26 cellular contexts compared by ENCODE assay signal in the genomic region with DNA sequence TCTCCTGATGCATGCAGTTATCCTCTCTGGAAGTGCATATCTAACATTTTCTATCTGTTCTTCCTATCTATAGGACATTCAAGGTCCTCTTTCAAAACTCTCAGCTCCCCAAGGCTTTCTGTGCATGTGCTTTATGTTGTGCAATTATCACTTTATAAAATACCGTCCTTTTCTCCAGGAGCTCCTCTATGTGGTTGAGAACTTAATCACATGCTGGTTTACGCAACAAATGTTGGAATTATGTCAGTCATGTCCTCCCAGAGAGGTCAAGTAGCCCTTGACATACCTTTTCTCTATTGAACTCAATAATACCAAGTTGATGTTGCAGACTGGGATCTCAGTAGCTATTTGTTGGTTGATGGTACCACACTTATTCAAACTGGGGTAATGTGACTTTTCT.
DNase-seq lines count a peak whose midpoint lies in the region; ATAC-seq and TF ChIP-seq lines count a peak whose summit lies in the region.
"Had no signal": no experiment of that assay in that cellular context is flagged by ENCODE, and none has a peak within 500 bp of the region (broad histone marks: within the 10 kb centered on the region; RNA-seq: fewer than 3 reads in every experiment).

No MANE protein-coding gene starts in this region.

- ATAC-seq in Right ventricle myocardium superior (ENCODE audit: poor library complexity) (peak; percentile 20), GM21737 (IDR thresholded peaks at IDR 0.05; ENCODE audit: unreplicated experiment) (no peak), GM18519 (IDR thresholded peaks at IDR 0.05; ENCODE audit: low FRiP score, unreplicated experiment) (no peak)
- ATAC-seq: GM12878; HepG2; stimulated activated effector memory CD8-positive, alpha-beta T cell treated with anti-CD3 and anti-CD28 coated beads, Interleukin-12 subunit alpha, Interleukin-12 subunit beta, amount 100 ng/mL, for 72 hours; T-cell had no signal

- H3K36me3 ChIP-seq in right atrium auricular region (no peaks in the 10 kb centered on the region), adipocyte (ENCODE audit: control insufficient read depth, insufficient read depth, low read length, severe bottlenecking) (no peaks in the 10 kb centered on the region), uterus (no peaks in the 10 kb centered on the region)
- no peaks in the 10 kb centered on the region for H3K36me3 ChIP-seq in effector memory CD4-positive, alpha-beta T cell (ENCODE audit: control insufficient read depth, insufficient read depth, low read length)
- H3K36me3 ChIP-seq: brain microvascular endothelial cell, colonic mucosa, suprapubic skin had no signal

- intact Hi-C loops in Right ventricle myocardium superior (cut with DNase I): no loop called here
- intact Hi-C loops in uterus (cut with DNase I; ENCODE audit: low total_unique reads): no loop called here

- H3K27ac ChIP-seq in right atrium auricular region (no peak overlapping the region), uterus (peak overlapping the region; percentile 50 to 68)
- no peak overlapping the region for H3K27ac ChIP-seq in effector memory CD4-positive, alpha-beta T cell (ENCODE audit: insufficient read depth, low read length, poor library complexity, severe bottlenecking)
- H3K27ac ChIP-seq: brain microvascular endothelial cell, colonic mucosa, suprapubic skin had no signal

- H3K4me1 ChIP-seq in right atrium auricular region (peaks cover 0 to 7% of the 10 kb centered on the region in 2 donors), adipocyte (ENCODE audit: control insufficient read depth, insufficient read depth, low read length) (peaks cover 19% of the 10 kb centered on the region), uterus (no peaks in the 10 kb centered on the region)
- no peaks in the 10 kb centered on the region for H3K4me1 ChIP-seq in effector memory CD4-positive, alpha-beta T cell (ENCODE audit: control insufficient read depth, insufficient read depth, low read length, poor library complexity, severe bottlenecking)
- H3K4me1 ChIP-seq: colonic mucosa, suprapubic skin had no signal

- H3K9me3 ChIP-seq in right atrium auricular region (peaks cover 0 to 8% of the 10 kb centered on the region in 2 donors), adipocyte (ENCODE audit: control insufficient read depth, low read length) (no peaks in the 10 kb centered on the region), uterus (no peaks in the 10 kb centered on the region)
- no peaks in the 10 kb centered on the region for H3K9me3 ChIP-seq in effector memory CD4-positive, alpha-beta T cell (ENCODE audit: control insufficient read depth, low read length)
- H3K9me3 ChIP-seq: colonic mucosa, suprapubic skin had no signal

- H3K9ac ChIP-seq in adipocyte (ENCODE audit: low read length): peak overlapping the region; percentile 2

- TF ChIP-seq POLR2A in uterus (IDR thresholded peaks at IDR 0.05): no peak

- H3K4me3 ChIP-seq in right atrium auricular region (no peak overlapping the region), adipocyte (ENCODE audit: low read length) (no peak overlapping the region), fibroblast of villous mesenchyme (ENCODE audit: low read depth, low read length) (no peak overlapping the region), uterus (no peak overlapping the region)
- H3K4me3 ChIP-seq in effector memory CD4-positive, alpha-beta T cell (ENCODE audit: insufficient read depth, low read depth, low read length, poor library complexity, severe bottlenecking): no peak overlapping the region
- H3K4me3 ChIP-seq: colonic mucosa, GM12878, suprapubic skin had no signal

- TF ChIP-seq CTCF in right atrium auricular region (IDR thresholded peaks at IDR 0.05) (no peak), fibroblast of villous mesenchyme (IDR thresholded peaks at IDR 0.05; ENCODE audit: insufficient read depth, low read depth, low read length) (no peak), uterus (IDR thresholded peaks at IDR 0.05) (no peak)

- H3K27me3 ChIP-seq in right atrium auricular region: no peaks in the 10 kb centered on the region
- H3K27me3 ChIP-seq in adipocyte (replicated peaks; ENCODE audit: control insufficient read depth, insufficient read depth, low read length): no peaks in the 10 kb centered on the region
- no peaks in the 10 kb centered on the region for H3K27me3 ChIP-seq in uterus
- no peaks in the 10 kb centered on the region for H3K27me3 ChIP-seq in effector memory CD4-positive, alpha-beta T cell (replicated peaks; ENCODE audit: control insufficient read depth, insufficient read depth, low read length, poor library complexity, severe bottlenecking)
- H3K27me3 ChIP-seq: brain microvascular endothelial cell, colonic mucosa, suprapubic skin had no signal

- DNase-seq in Right ventricle myocardium superior: no peak
- no peak for DNase-seq in right atrium auricular region (ENCODE audit: low spot score)
- DNase-seq in adipocyte (ENCODE audit: low read depth): no peak
- DNase-seq in fibroblast of villous mesenchyme (ENCODE audit: low read depth): peak; percentile 3
- no peak for DNase-seq in uterus
- no peak for DNase-seq in effector memory CD4-positive, alpha-beta T cell
- DNase-seq: ACHN; activated T-cell treated with anti-CD3 and anti-CD28 coated beads, Interleukin-2, amount 50 U/mL, for 1 hour; brain microvascular endothelial cell; C1 segment of cervical spinal cord; colonic mucosa; glutamatergic neuron; H7; Kasumi-1; NCI-H1105 treated with DMSO at 0.1 percent for 48 hours; NCI-H2029 treated with DMSO at 0.1 percent for 48 hours; NCI-H446 treated with DMSO at 0.1 percent for 48 hours; occipital lobe; SIG-M5; T-cell had no signal

Comparison
In these comparisons a context has a peak if more than half of its experiments do, and no peak if none do; other contexts are left out.
1. H3K27ac ChIP-seq: peak in uterus (2 of 2); none in right atrium auricular region (0 of 2) and effector memory CD4-positive, alpha-beta T cell (single experiment).